In genomic region chr12:115132906-115133305, GRCh38 we compare ENCODE assay signal across 25 cellular contexts.
"Had no signal": no experiment of that assay in that cellular context is flagged by ENCODE, and none has a peak within 500 bp of the region (broad histone marks: within the 10 kb centered on the region; RNA-seq: fewer than 3 reads in every experiment).

No MANE protein-coding gene starts in this region.

- H3K27me3 Mint-ChIP-seq: stimulated activated naive CD8-positive, alpha-beta T cell treated with anti-CD3 and anti-CD28 coated beads, Interleukin-15, Interleukin-2, amounts not matched to agents 100 ng/mL and 50 ng/mL, for 24 hours; type B pancreatic cell had no signal

- H3K9me3 ChIP-seq: mucosa of descending colon, pancreas, prostate gland, suprapubic skin, thoracic aorta, tibial artery, uterus had no signal

- H3K36me3 Mint-ChIP-seq: naive thymus-derived CD8-positive, alpha-beta T cell; stimulated activated effector memory CD8-positive, alpha-beta T cell treated with anti-CD3 and anti-CD28 coated beads, Interleukin-12 subunit alpha, Interleukin-12 subunit beta, amount 100 ng/mL, for 72 hours; type B pancreatic cell had no signal

- DNase-seq: left ventricle myocardium inferior; midbrain; mucosa of descending colon; naive thymus-derived CD8-positive, alpha-beta T cell; nucleus accumbens; pancreas; posterior cingulate gyrus; retina; right cardiac atrium; spleen; stimulated activated CD4-positive, alpha-beta T cell treated with anti-CD3 and anti-CD28 coated beads, Interleukin-4, amount 100 ng/mL, for 24 hours; stimulated activated naive CD4-positive, alpha-beta T cell; tibial artery; uterus had no signal

- H3K4me3 Mint-ChIP-seq: naive thymus-derived CD8-positive, alpha-beta T cell; nephron; neural crest cell; stimulated activated effector memory CD8-positive, alpha-beta T cell treated with anti-CD3 and anti-CD28 coated beads, Interleukin-12 subunit alpha, Interleukin-12 subunit beta, amount 100 ng/mL, for 72 hours; stimulated activated naive CD8-positive, alpha-beta T cell treated with anti-CD3 and anti-CD28 coated beads, Interleukin-15, Interleukin-2, amounts not matched to agents 100 ng/mL and 50 ng/mL, for 24 hours; type B pancreatic cell had no signal

- H3K27ac Mint-ChIP-seq: naive thymus-derived CD8-positive, alpha-beta T cell; nephron; stimulated activated effector memory CD8-positive, alpha-beta T cell treated with anti-CD3 and anti-CD28 coated beads, Interleukin-12 subunit alpha, Interleukin-12 subunit beta, amount 100 ng/mL, for 72 hours; stimulated activated naive CD8-positive, alpha-beta T cell treated with anti-CD3 and anti-CD28 coated beads, Interleukin-15, Interleukin-2, amounts not matched to agents 100 ng/mL and 50 ng/mL, for 24 hours; type B pancreatic cell had no signal

- H3K4me3 ChIP-seq: left ventricle myocardium inferior, lung, mucosa of descending colon, pancreas, prostate gland, skin epidermis, spleen, suprapubic skin, thoracic aorta, tibial artery, uterus had no signal

- ATAC-seq: mucosa of descending colon; naive thymus-derived CD8-positive, alpha-beta T cell; pancreas; right cardiac atrium; sciatic nerve; stimulated activated effector memory CD8-positive, alpha-beta T cell treated with anti-CD3 and anti-CD28 coated beads, Interleukin-12 subunit alpha, Interleukin-12 subunit beta, amount 100 ng/mL, for 72 hours had no signal

- H3K27ac ChIP-seq: left ventricle myocardium inferior, pancreas, prostate gland, spleen, suprapubic skin, thoracic aorta, tibial artery, uterus had no signal

- H3K27me3 ChIP-seq: pancreas, spleen, suprapubic skin, tibial artery, uterus had no signal

- H3K4me1 ChIP-seq: pancreas, prostate gland, spleen, suprapubic skin, uterus had no signal

- H3K4me1 Mint-ChIP-seq: naive thymus-derived CD8-positive, alpha-beta T cell; stimulated activated effector memory CD8-positive, alpha-beta T cell treated with anti-CD3 and anti-CD28 coated beads, Interleukin-12 subunit alpha, Interleukin-12 subunit beta, amount 100 ng/mL, for 72 hours had no signal

- H3K36me3 ChIP-seq: left ventricle myocardium inferior, pancreas, prostate gland, spleen, suprapubic skin, thoracic aorta, tibial artery, uterus had no signal
